Comparison of ENCODE assay signal across 29 cellular contexts in the genomic region with DNA sequence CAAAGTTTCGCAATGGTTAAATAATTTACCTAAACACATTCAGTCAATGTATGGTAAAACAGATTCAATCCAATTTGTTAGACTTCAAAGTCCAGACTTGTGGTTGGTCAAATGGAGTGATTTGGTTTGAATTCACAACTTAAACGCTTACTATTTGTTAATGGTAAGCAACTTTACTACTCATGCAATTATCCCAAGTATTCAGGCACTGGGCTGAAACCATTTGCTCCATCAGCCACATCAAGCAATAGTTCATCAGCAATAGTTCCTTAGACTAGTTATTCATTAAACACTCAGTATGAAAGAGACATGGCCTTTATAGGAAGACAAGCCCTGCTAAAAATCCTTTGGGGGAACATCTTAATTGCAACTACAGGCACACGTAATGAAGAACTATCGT.
"Had no signal": no experiment of that assay in that cellular context is flagged by ENCODE, and none has a peak within 500 bp of the region (broad histone marks: within the 10 kb centered on the region; RNA-seq: fewer than 3 reads in every experiment).

No MANE protein-coding gene starts in this region.

- H3K27me3 ChIP-seq: brain microvascular endothelial cell, dorsolateral prefrontal cortex, esophagus muscularis mucosa, foreskin keratinocyte, gastrocnemius medialis had no signal

- H3K4me3 ChIP-seq: coronary artery, dorsolateral prefrontal cortex, esophagus muscularis mucosa, gastrocnemius medialis had no signal

- H3K4me1 ChIP-seq: esophagus muscularis mucosa, foreskin keratinocyte, gastrocnemius medialis had no signal

- H3K27ac ChIP-seq: brain microvascular endothelial cell, coronary artery, dorsolateral prefrontal cortex, esophagus muscularis mucosa, foreskin keratinocyte, gastrocnemius medialis, WERI-Rb-1 had no signal

- H3K9me3 ChIP-seq: esophagus muscularis mucosa, gastrocnemius medialis had no signal

- ATAC-seq: activated CD4-positive, CD25-positive, alpha-beta regulatory T cell treated with anti-CD3 and anti-CD28 coated beads, Interleukin-2, amount 50 U/mL, for 24 hours; activated CD8-positive, alpha-beta memory T cell treated with anti-CD3 and anti-CD28 coated beads, Interleukin-2, amount 10 ng/mL, durations not matched to agents 7 days and 5 days; activated CD8-positive, alpha-beta T cell treated with anti-CD3 and anti-CD28 coated beads for 36 hours; activated T-cell treated with anti-CD3 and anti-CD28 coated beads, Interleukin-2, amount 50 U/mL, for 72 hours; foreskin keratinocyte; gastrocnemius medialis; T-cell had no signal

- H3K36me3 ChIP-seq: brain microvascular endothelial cell, esophagus muscularis mucosa, gastrocnemius medialis, WERI-Rb-1 had no signal

- DNase-seq: activated B cell treated with CpG ODN at 0.5 μM for 24 hours; activated CD4-positive, alpha-beta T cell treated with anti-CD3 and anti-CD28 coated beads for 48 hours; activated CD4-positive, alpha-beta T cell treated with anti-CD3 and anti-CD28 coated beads, Interleukin-2, amount 50 U/mL, for 1 hour; activated CD4-positive, alpha-beta T cell treated with anti-CD3 and anti-CD28 coated beads, Interleukin-2, amount 50 U/mL, for 48 hours; activated CD8-positive, alpha-beta memory T cell treated with anti-CD3 and anti-CD28 coated beads, Interleukin-2, amount 10 ng/mL, durations not matched to agents 7 days and 5 days; activated CD8-positive, alpha-beta memory T cell treated with anti-CD3 and anti-CD28 coated beads, Interleukin-2, amount 50 U/mL, for 48 hours; activated CD8-positive, alpha-beta T cell treated with anti-CD3 and anti-CD28 coated beads for 36 hours; activated gamma-delta T cell; activated naive CD4-positive, alpha-beta T cell; activated naive CD4-positive, alpha-beta T cell treated with anti-CD3 and anti-CD28 coated beads, Interleukin-2, amount 10 ng/mL, durations not matched to agents 7 days and 5 days; activated T-cell treated with anti-CD3 and anti-CD28 coated beads for 4 hours; activated T-cell treated with anti-CD3 and anti-CD28 coated beads, Interleukin-2, amount 50 U/mL, for 24 hours; activated T-cell treated with anti-CD3 and anti-CD28 coated beads, Interleukin-2, amount 50 U/mL, for 72 hours; amniotic stem cell; anterior cingulate cortex; brain microvascular endothelial cell; dorsolateral prefrontal cortex; effector memory CD4-positive, alpha-beta T cell; endodermal cell; erythroblast; foreskin keratinocyte; gastrocnemius medialis; glutamatergic neuron; T-cell; T-helper 9 cell; WERI-Rb-1 had no signal
